ENCODE assay signal across 8 cellular contexts in the genomic region with DNA sequence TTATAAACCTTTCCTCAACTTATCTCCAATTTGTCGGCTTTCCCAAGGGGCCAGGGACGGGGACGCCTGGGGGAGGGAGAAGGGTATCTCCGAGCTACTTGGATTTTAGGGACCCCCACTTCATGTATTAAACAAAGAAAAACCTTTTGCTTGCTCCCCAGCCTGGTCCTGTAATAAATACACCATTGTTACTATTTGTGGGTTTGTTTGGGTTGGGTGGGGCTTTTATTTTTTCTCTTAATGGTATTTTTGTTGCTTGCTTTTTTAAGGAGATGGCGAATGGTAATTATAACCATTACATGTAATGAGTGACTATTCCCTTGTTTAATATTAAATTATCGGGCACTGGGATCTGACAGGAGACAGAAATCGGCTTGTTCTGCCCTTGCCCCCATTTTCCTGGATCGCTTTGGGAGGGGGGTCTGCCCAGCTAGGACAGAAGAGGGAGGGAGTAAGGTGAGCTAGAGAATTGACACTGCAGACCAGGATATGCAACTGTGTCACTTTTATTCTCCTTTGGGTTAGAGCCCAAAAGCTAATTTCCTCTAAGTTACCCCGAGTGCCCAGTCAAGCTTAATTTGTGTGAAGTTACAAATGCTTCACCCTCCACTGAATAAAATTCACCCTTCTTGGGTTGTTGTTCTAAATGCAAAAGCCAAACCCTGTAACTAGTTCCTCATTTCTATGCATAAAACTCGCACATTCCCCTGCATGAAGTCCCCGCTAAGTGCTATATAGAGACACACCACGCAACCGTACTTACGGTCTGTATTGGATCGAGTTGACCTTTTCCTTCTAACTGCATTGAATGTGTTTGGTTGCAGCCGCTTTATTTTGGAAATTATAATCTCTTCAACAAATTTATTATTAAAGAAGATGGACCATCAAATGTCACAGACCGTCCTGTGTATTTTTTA. TPM values are rescaled to one million over a fixed set of nuclear protein-coding genes. Genes with fewer than 3 reads are reported as not detected.
DNase-seq lines count a peak whose midpoint lies in the region; ATAC-seq and TF ChIP-seq lines count a peak whose summit lies in the region.

No MANE protein-coding gene starts in this region.

- peaks cover 0 to 36% (median 34%) of the 10 kb centered on the region in 7 donors for H3K4me1 Mint-ChIP-seq in naive thymus-derived CD4-positive, alpha-beta T cell

- no peak for TF ChIP-seq CTCF in A673 (conservative IDR thresholded peaks at IDR 0.05; ENCODE audit: low read depth, low read length)
- TF ChIP-seq CTCF in Panc1 (IDR thresholded peaks at IDR 0.05) = no peak

- peaks cover 0 to 14% (median 2%) of the 10 kb centered on the region in 11 donors for H3K9me3 Mint-ChIP-seq in naive thymus-derived CD4-positive, alpha-beta T cell

- intact Hi-C loops in A673 (cut with micrococcal nuclease; ENCODE audit: unreplicated experiment) (loop anchor here (5.0 kb wide), 1 partner anchor 259 kb away; no protein-coding TSS in a partner anchor), Panc1 (cut with micrococcal nuclease; ENCODE audit: unreplicated experiment) (loop anchor here (5.0 to 10.0 kb wide), 3 partner anchors 664 to 797 kb away; no protein-coding TSS in a partner anchor)
- intact Hi-C loops in naive thymus-derived CD4-positive, alpha-beta T cell (cut with micrococcal nuclease) = loop anchor here in 1 of 2 donors (10.0 kb wide), 1 partner anchor 103 kb away; no protein-coding TSS in a partner anchor

- H3K27me3 Mint-ChIP-seq in naive thymus-derived CD4-positive, alpha-beta T cell = peaks cover 13 to 59% (median 22%) of the 10 kb centered on the region in 5 donors

- H3K4me3 Mint-ChIP-seq in naive thymus-derived CD4-positive, alpha-beta T cell = peak overlapping the region; percentile 25 to 79 (median 61)

- CTCF ChIA-PET in A673 (lab: Charles Lee) (interaction anchor here (0.6 to 0.9 kb wide), 3 partner anchors 9 to 156 kb away, joined by 5 to 8 read pairs (median 8); no protein-coding TSS in a partner anchor), Panc1 (lab: Charles Lee) (interaction anchor here (0.5 to 0.7 kb wide), 4 partner anchors 15 to 493 kb away, joined by 3 to 26 read pairs (median 8); no protein-coding TSS in a partner anchor)
- CTCF ChIA-PET in naive thymus-derived CD4-positive, alpha-beta T cell (lab: Charles Lee) = no interaction called here

- peak; percentile 26 for DNase-seq in A673 (ENCODE audit: low spot score)
- no peak for DNase-seq in Panc1 (ENCODE audit: low read depth, low spot score)
- peak; percentile 28 to 39 for DNase-seq in erythroblast (lab: John Stamatoyannopoulos, UW)
- no peak for DNase-seq in naive thymus-derived CD4-positive, alpha-beta T cell
- no peak for DNase-seq in ecto neural progenitor cell (ENCODE audit: low spot score)
- DNase-seq in NCI-H2196 (lab: John Stamatoyannopoulos, UW; ENCODE audit: unreplicated experiment) = no peak

- no peak for TF ChIP-seq POLR2A in erythroblast (IDR thresholded peaks at IDR 0.05; ENCODE audit: low read length)

- no peaks in the 10 kb centered on the region for H3K36me3 Mint-ChIP-seq in naive thymus-derived CD4-positive, alpha-beta T cell

- H3K27me3 ChIP-seq in A673 (replicated peaks; ENCODE audit: insufficient read depth, low read depth, low read length, poor library complexity) (peaks cover 3% of the 10 kb centered on the region), Panc1 (ENCODE audit: control insufficient read depth, insufficient read depth, low read length) (no peaks in the 10 kb centered on the region)
- H3K27me3 ChIP-seq in naive thymus-derived CD4-positive, alpha-beta T cell (ENCODE audit: control insufficient read depth in 2 of 2, insufficient read depth in 2 of 2, low read length in 2 of 2) = peaks cover 0 to 19% of the 10 kb centered on the region in 2 donors

- H3K9me3 ChIP-seq in A673 (ENCODE audit: low read depth, low read length, poor library complexity, severe bottlenecking) (no peaks in the 10 kb centered on the region), Panc1 (ENCODE audit: control insufficient read depth, insufficient read depth, low read depth, low read length) (no peaks in the 10 kb centered on the region)
- no peaks in the 10 kb centered on the region for H3K9me3 ChIP-seq in naive thymus-derived CD4-positive, alpha-beta T cell (ENCODE audit: control insufficient read depth in 2 of 3, low read length in 3 of 3)

- in situ Hi-C loops in Panc1 (cut with HindIII; ENCODE audit: low pct_unique_long_range_greater_than_20kb, low sequenced_read_pairs) = no loop called here

- no peak overlapping the region for H3K27ac Mint-ChIP-seq in naive thymus-derived CD4-positive, alpha-beta T cell

- H3K4me1 ChIP-seq in A673 (ENCODE audit: insufficient read depth, low read length, poor library complexity, severe bottlenecking) (peaks cover 5% of the 10 kb centered on the region), Panc1 (ENCODE audit: control insufficient read depth, insufficient read depth, low read length) (peaks cover 22% of the 10 kb centered on the region)
- H3K4me1 ChIP-seq in naive thymus-derived CD4-positive, alpha-beta T cell (ENCODE audit: control insufficient read depth in 2 of 2, insufficient read depth in 2 of 2, low read length in 2 of 2) = peaks cover 0 to 6% of the 10 kb centered on the region in 2 donors

- peak; percentile 58 for ATAC-seq in GM18868 (IDR thresholded peaks at IDR 0.05; ENCODE audit: unreplicated experiment)
- peak; percentile 58 for ATAC-seq in HG03103 (IDR thresholded peaks at IDR 0.05; ENCODE audit: low read depth, unreplicated experiment)
- peak; percentile 43 for ATAC-seq in Panc1
- peak; percentile 65 for ATAC-seq in naive thymus-derived CD4-positive, alpha-beta T cell

- POLR2A ChIA-PET in A673 (lab: Charles Lee; ENCODE audit: low non-redundant PET) = no interaction called here
- POLR2A ChIA-PET in Panc1 (lab: Charles Lee) = interaction anchor here (0.6 to 1.0 kb wide), 21 partner anchors 9 to 668 kb away, joined by 3 to 20 read pairs (median 4); no protein-coding TSS in a partner anchor
- POLR2A ChIA-PET in naive thymus-derived CD4-positive, alpha-beta T cell (lab: Charles Lee) = no interaction called here

- BruUV-seq in A673 (replicated peaks; lab: Mats Ljungman, UMichigan) (no TSS peak), Panc1 (replicated peaks; lab: Mats Ljungman, UMichigan) (TSS peak; percentile 27)

- H3K27ac ChIP-seq in A673 (ENCODE audit: low read depth, low read length, poor library complexity, severe bottlenecking) (peak overlapping the region; percentile 78), Panc1 (ENCODE audit: low read length) (peak overlapping the region; percentile 100)
- H3K27ac ChIP-seq in naive thymus-derived CD4-positive, alpha-beta T cell (ENCODE audit: low read depth, low read length) = no peak overlapping the region

- peak overlapping the region; percentile 53 for H3K4me3 ChIP-seq in A673 (ENCODE audit: low read depth, low read length, poor library complexity, severe bottlenecking)
- H3K4me3 ChIP-seq in Panc1 (ENCODE audit: low read depth in 2 of 2, low read length in 2 of 2) = peak overlapping the region; percentile 79 to 82
- no peak overlapping the region for H3K4me3 ChIP-seq in naive thymus-derived CD4-positive, alpha-beta T cell (ENCODE audit: low read length)

- H3K36me3 ChIP-seq in A673 (ENCODE audit: insufficient read depth, low read length, poor library complexity, severe bottlenecking) (no peaks in the 10 kb centered on the region), Panc1 (ENCODE audit: control insufficient read depth, insufficient read depth, low read length) (peaks cover 3% of the 10 kb centered on the region; the same call in 1 of the 2 replicates)
- no peaks in the 10 kb centered on the region for H3K36me3 ChIP-seq in naive thymus-derived CD4-positive, alpha-beta T cell (ENCODE audit: control insufficient read depth in 2 of 3, insufficient read depth in 3 of 3, low read length in 3 of 3)

RNA-seq across cellular contexts. Expression of gene ZNF608, which starts 1.6 kb away (rescaled TPM):
- total RNA-seq in A673 (2021) = 1.9 and 2.4 TPM in 2 replicates
- 37.5 TPM for total RNA-seq in Panc1 (2021; ENCODE audit: unreplicated experiment)
- polyA plus RNA-seq in Panc1 (2012; ENCODE audit: insufficient read length) = 22.8 TPM
- 1 to 10 TPM in 1 of 5 experiments, under 1 TPM in 1, not detected in 3; 0.90 to 1.5 TPM for total RNA-seq in naive thymus-derived CD4-positive, alpha-beta T cell
- polyA plus RNA-seq in naive thymus-derived CD4-positive, alpha-beta T cell = not detected

Comparison
In these comparisons a context has a peak if more than half of its experiments do, and no peak if none do; other contexts are left out.
1. DNase-seq: peak in A673 (single experiment) and erythroblast (2 of 2); none in Panc1 (single experiment), naive thymus-derived CD4-positive, alpha-beta T cell (0 of 9), ecto neural progenitor cell (single experiment) and NCI-H2196 (single experiment).
2. RNA of gene ZNF608, which starts 1.6 kb away (total RNA-seq): 37.5 TPM in Panc1 (single experiment); 1.9 to 2.4 TPM in A673 and 0.90 to 1.5 TPM in naive thymus-derived CD4-positive, alpha-beta T cell; every median in the first group is over 10 times any median in the second.
3. Peak in every context shown above with its lines, with median percentiles within 50 percentile points of each other: ATAC-seq.